ENCODE assay signal across 8 cellular contexts in genomic region chr3:179322481-179323196, GRCh38. TPM values are rescaled to one million over a fixed set of nuclear protein-coding genes. Genes with fewer than 3 reads are reported as not detected.
A peak's percentile ranks its signal among the peaks of the same experiment; 100 is the strongest.
DNase-seq lines count a peak whose midpoint lies in the region; ATAC-seq and TF ChIP-seq lines count a peak whose summit lies in the region.

A gene with protein sequence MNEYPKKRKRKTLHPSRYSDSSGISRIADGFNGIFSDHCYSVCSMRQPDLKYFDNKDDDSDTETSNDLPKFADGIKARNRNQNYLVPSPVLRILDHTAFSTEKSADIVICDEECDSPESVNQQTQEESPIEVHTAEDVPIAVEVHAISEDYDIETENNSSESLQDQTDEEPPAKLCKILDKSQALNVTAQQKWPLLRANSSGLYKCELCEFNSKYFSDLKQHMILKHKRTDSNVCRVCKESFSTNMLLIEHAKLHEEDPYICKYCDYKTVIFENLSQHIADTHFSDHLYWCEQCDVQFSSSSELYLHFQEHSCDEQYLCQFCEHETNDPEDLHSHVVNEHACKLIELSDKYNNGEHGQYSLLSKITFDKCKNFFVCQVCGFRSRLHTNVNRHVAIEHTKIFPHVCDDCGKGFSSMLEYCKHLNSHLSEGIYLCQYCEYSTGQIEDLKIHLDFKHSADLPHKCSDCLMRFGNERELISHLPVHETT (plus strand): TSS chr3:179323031. CDS start chr3:179328294, 5,263 bp downstream.

- DNase-seq in AG04449 (ENCODE audit: low read depth, low spot score), result no peak
- peak; percentile 93 for DNase-seq in NCI-H2171 (lab: John Stamatoyannopoulos, UW)
- peak; percentile 92 for DNase-seq in WERI-Rb-1
- DNase-seq in mammary epithelial cell, result peak; percentile 67
- peak; percentile 76 for DNase-seq in inferior parietal cortex (ENCODE audit: extremely low spot score)
- DNase-seq in stimulated activated CD4-positive, alpha-beta T cell treated with anti-CD3 and anti-CD28 coated beads, Interleukin-12 subunit alpha, Interleukin-12 subunit beta, amount 100 ng/mL, for 24 hours (ENCODE audit: low read depth in 2 of 2), result peak; percentile 64 to 72

- H3K9me3 ChIP-seq in WERI-Rb-1 (ENCODE audit: severe bottlenecking), result no peaks in the 10 kb centered on the region
- H3K9me3 ChIP-seq in mammary epithelial cell (replicated peaks; ENCODE audit: insufficient read depth, low read length), result no peaks in the 10 kb centered on the region

- intact Hi-C loops in mammary epithelial cell (cut with micrococcal nuclease), result loop anchor here (1.0 to 5.0 kb wide), 2 partner anchors 130 to 240 kb away; partner anchors contain the start of genes ACTL6A and GNB4

- TF ChIP-seq CTCF in AG04449 (IDR thresholded peaks at IDR 0.05; ENCODE audit: insufficient read depth, low read length, missing control alignments) (peak; percentile 66), WERI-Rb-1 (IDR thresholded peaks at IDR 0.05; ENCODE audit: low read depth, low read length) (peak; percentile 85), mammary epithelial cell (conservative IDR thresholded peaks at IDR 0.05 in 1 of 2, IDR thresholded peaks at IDR 0.05 in 1 of 2; ENCODE audit: extremely low read depth in 1 of 2, insufficient read depth in 1 of 2, low read depth in 1 of 2, low read length in 2 of 2) (peak; percentile 41 to 58)

- H3K79me2 ChIP-seq in mammary epithelial cell (ENCODE audit: insufficient read depth, low read length), result peaks cover 49% of the 10 kb centered on the region

- H3K9ac ChIP-seq in mammary epithelial cell (ENCODE audit: insufficient read depth, low read length), result peak within 1 kb of the TSS; percentile 81

- no TSS peak for BruUV-seq in mammary epithelial cell (replicated peaks; lab: Mats Ljungman, UMichigan)

- POLR2A ChIA-PET in AG04449 (lab: Yijun Ruan, JAX), result interaction anchor here (0.6 to 1.8 kb wide), 4 partner anchors 25 to 286 kb away, joined by 3 to 6 read pairs (median 4); partner anchors contain the start of genes ACTL6A and MFN1

- peak within 1 kb of the TSS; percentile 90 for H2AFZ ChIP-seq in mammary epithelial cell (ENCODE audit: low read depth, low read length)

- peak within 1 kb of the TSS; percentile 99 for H3K4me2 ChIP-seq in mammary epithelial cell (ENCODE audit: insufficient read depth, low read depth, low read length)

- ATAC-seq in GM18861 (IDR thresholded peaks at IDR 0.05; ENCODE audit: unreplicated experiment), result peak; percentile 73
- peak; percentile 68 for ATAC-seq in HG03095 (IDR thresholded peaks at IDR 0.05; ENCODE audit: unreplicated experiment)

- peak within 1 kb of the TSS; percentile 86 for H3K4me3 ChIP-seq in AG04449 (ENCODE audit: low read depth, low read length)
- peak within 1 kb of the TSS; percentile 84 for H3K4me3 ChIP-seq in WERI-Rb-1 (ENCODE audit: low read depth, low read length)
- peak within 1 kb of the TSS; percentile 79 to 96 (median 80) for H3K4me3 ChIP-seq in mammary epithelial cell (replicated peaks in 1 of 3; ENCODE audit: insufficient read depth in 1 of 3, low read depth in 2 of 3, low read length in 3 of 3)

- WGBS in mammary epithelial cell (ENCODE audit: low coverage, missing lambda C conversion rate), result 3% methylated on average over 9 of the region's 69 CpGs

- H3K27me3 ChIP-seq in WERI-Rb-1 (ENCODE audit: insufficient read depth, low read depth, severe bottlenecking) (peaks cover 2% of the 10 kb centered on the region), mammary epithelial cell (ENCODE audit: insufficient read depth, low read length) (no peaks in the 10 kb centered on the region)

- H3K4me1 ChIP-seq in mammary epithelial cell (ENCODE audit: insufficient read depth, low read length), result peaks cover 25% of the 10 kb centered on the region

- no peaks in the 10 kb centered on the region for H4K20me1 ChIP-seq in mammary epithelial cell (ENCODE audit: insufficient read depth, low read length)

- in situ Hi-C loops in mammary epithelial cell (cut with MboI; ENCODE audit: low sequenced_read_pairs in 2 of 2), result loop anchor here (25.0 kb wide), 1 partner anchor 885 kb away; no protein-coding TSS in a partner anchor

- dilution Hi-C loops in mammary epithelial cell (cut with HindIII; ENCODE audit: low sequenced_read_pairs), result loop anchor here (25.0 kb wide), 1 partner anchor 310 kb away; no protein-coding TSS in a partner anchor

- CTCF ChIA-PET in AG04449 (lab: Yijun Ruan, JAX) (interaction anchor here (0.9 to 11.2 kb wide), 30 partner anchors 8 to 887 kb away, joined by 3 to 347 read pairs (median 8); partner anchors contain the start of genes ACTL6A, MFN1 and ZMAT3), mammary epithelial cell (lab: Charles Lee; ENCODE audit: low non-redundant PET) (interaction anchor here (0.5 to 0.6 kb wide), 2 partner anchors 530 to 1521 kb away, joined by 4 read pairs; no protein-coding TSS in a partner anchor)

- H3K27ac ChIP-seq in WERI-Rb-1 (peak within 1 kb of the TSS; percentile 96), mammary epithelial cell (ENCODE audit: insufficient read depth, low read depth, low read length) (peak within 1 kb of the TSS; percentile 63)

- peaks cover 25% of the 10 kb centered on the region for H3K36me3 ChIP-seq in WERI-Rb-1
- H3K36me3 ChIP-seq in mammary epithelial cell (ENCODE audit: insufficient read depth, low read length), result peaks cover 1% of the 10 kb centered on the region

RNA-seq across cellular contexts. Expression of the gene that starts here (rescaled TPM):
- 10 to 100 TPM; 25.3 to 27.7 TPM for total RNA-seq in mammary epithelial cell
- polyA plus RNA-seq in mammary epithelial cell, result 11.2 TPM
- 4.8 TPM for polyA minus RNA-seq in mammary epithelial cell
